1 cellular context compared by ENCODE assay signal in genomic region chr17:3256575-3256974, GRCh38.
TF ChIP-seq lines count a peak whose summit lies in the region.

No MANE protein-coding gene starts in this region.

TF ChIP-seq in GM23338, 12 proteins besides CTCF, POLR2A, EP300 and RAD21 (continued from another document):
- TF ChIP-seq, protein P1, sequence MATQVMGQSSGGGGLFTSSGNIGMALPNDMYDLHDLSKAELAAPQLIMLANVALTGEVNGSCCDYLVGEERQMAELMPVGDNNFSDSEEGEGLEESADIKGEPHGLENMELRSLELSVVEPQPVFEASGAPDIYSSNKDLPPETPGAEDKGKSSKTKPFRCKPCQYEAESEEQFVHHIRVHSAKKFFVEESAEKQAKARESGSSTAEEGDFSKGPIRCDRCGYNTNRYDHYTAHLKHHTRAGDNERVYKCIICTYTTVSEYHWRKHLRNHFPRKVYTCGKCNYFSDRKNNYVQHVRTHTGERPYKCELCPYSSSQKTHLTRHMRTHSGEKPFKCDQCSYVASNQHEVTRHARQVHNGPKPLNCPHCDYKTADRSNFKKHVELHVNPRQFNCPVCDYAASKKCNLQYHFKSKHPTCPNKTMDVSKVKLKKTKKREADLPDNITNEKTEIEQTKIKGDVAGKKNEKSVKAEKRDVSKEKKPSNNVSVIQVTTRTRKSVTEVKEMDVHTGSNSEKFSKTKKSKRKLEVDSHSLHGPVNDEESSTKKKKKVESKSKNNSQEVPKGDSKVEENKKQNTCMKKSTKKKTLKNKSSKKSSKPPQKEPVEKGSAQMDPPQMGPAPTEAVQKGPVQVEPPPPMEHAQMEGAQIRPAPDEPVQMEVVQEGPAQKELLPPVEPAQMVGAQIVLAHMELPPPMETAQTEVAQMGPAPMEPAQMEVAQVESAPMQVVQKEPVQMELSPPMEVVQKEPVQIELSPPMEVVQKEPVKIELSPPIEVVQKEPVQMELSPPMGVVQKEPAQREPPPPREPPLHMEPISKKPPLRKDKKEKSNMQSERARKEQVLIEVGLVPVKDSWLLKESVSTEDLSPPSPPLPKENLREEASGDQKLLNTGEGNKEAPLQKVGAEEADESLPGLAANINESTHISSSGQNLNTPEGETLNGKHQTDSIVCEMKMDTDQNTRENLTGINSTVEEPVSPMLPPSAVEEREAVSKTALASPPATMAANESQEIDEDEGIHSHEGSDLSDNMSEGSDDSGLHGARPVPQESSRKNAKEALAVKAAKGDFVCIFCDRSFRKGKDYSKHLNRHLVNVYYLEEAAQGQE (IDR thresholded peaks at IDR 0.05; ENCODE audit: unreplicated experiment): no peak
- no peak for TF ChIP-seq NANOG (IDR thresholded peaks at IDR 0.05; ENCODE audit: borderline replicate concordance)
- TF ChIP-seq ZNF462 (CRISPR knock-in tag; IDR thresholded peaks at IDR 0.05): no peak
- TF ChIP-seq CREB1 (CRISPR knock-in tag; IDR thresholded peaks at IDR 0.05; ENCODE audit: low read depth): no peak
